Comparison of ENCODE assay signal across 10 cellular contexts in genomic region chr6:142377112-142377848, GRCh38.
DNase-seq lines count a peak whose midpoint lies in the region; ATAC-seq, FAIRE-seq and TF ChIP-seq lines count a peak whose summit lies in the region.
"Had no signal": no experiment of that assay in that cellular context is flagged by ENCODE, and none has a peak within 500 bp of the region (broad histone marks: within the 10 kb centered on the region; RNA-seq: fewer than 3 reads in every experiment).

No MANE protein-coding gene starts in this region.

- intact Hi-C loops in Calu3 (cut with micrococcal nuclease; ENCODE audit: unreplicated experiment) = no loop called here

- peak overlapping the region; percentile 22 for H2AK5ac ChIP-seq in mesenchymal stem cell (ENCODE audit: low read length, severe bottlenecking)

- ATAC-seq in omental fat pad (ENCODE audit: low FRiP score) (no peak), GM18517 (IDR thresholded peaks at IDR 0.05; ENCODE audit: unreplicated experiment) (no peak)

- peak; percentile 60 for FAIRE-seq in astrocyte (lab: Jason Lieb, UNC)

- peak overlapping the region; percentile 94 for H4K91ac ChIP-seq in mesenchymal stem cell (ENCODE audit: low read length)

- TF ChIP-seq CTCF in Calu3 (IDR thresholded peaks at IDR 0.05; ENCODE audit: unreplicated experiment) (no peak), Loucy (conservative IDR thresholded peaks at IDR 0.05; ENCODE audit: low read length) (no peak), astrocyte (IDR thresholded peaks at IDR 0.05; ENCODE audit: insufficient read depth, low read depth, low read length) (no peak), omental fat pad (IDR thresholded peaks at IDR 0.05) (no peak)

- no peaks in the 10 kb centered on the region for H3K36me3 ChIP-seq in Loucy (ENCODE audit: insufficient read depth, low read length)
- no peaks in the 10 kb centered on the region for H3K36me3 ChIP-seq in astrocyte (ENCODE audit: insufficient read depth, low read length)
- H3K36me3 ChIP-seq in mesenchymal stem cell (ENCODE audit: control insufficient read depth in 1 of 2, insufficient read depth in 2 of 2, low read depth in 1 of 2, low read length in 2 of 2) = no peaks in the 10 kb centered on the region

- peak overlapping the region; percentile 88 for H4K8ac ChIP-seq in mesenchymal stem cell (ENCODE audit: low read length)

- H4K20me1 ChIP-seq in Loucy (ENCODE audit: insufficient read depth, low read length, poor library complexity, severe bottlenecking) (no peaks in the 10 kb centered on the region), astrocyte (ENCODE audit: insufficient read depth, low read length) (no peaks in the 10 kb centered on the region)

- H3K4me1 ChIP-seq in Loucy (ENCODE audit: insufficient read depth, low read length, poor library complexity, severe bottlenecking) = peaks cover 25% of the 10 kb centered on the region
- peaks cover 30% of the 10 kb centered on the region for H3K4me1 ChIP-seq in astrocyte (ENCODE audit: insufficient read depth, low read length)
- H3K4me1 ChIP-seq in mesenchymal stem cell (ENCODE audit: control insufficient read depth, insufficient read depth, low read depth, low read length) = peaks cover 5% of the 10 kb centered on the region

- peaks cover 16% of the 10 kb centered on the region for H3K36me3 Mint-ChIP-seq in Calu3 (ENCODE audit: insufficient read depth, unreplicated experiment)
- peaks cover 4% of the 10 kb centered on the region for H3K36me3 Mint-ChIP-seq in astrocyte (ENCODE audit: low read depth, unreplicated experiment)
- H3K36me3 Mint-ChIP-seq: activated naive CD8-positive, alpha-beta T cell treated with anti-CD3 and anti-CD28 coated beads for 36 hours had no signal

- WGBS in mesenchymal stem cell = 37% methylated on average over 10 of the region's 11 CpGs

- H3K4me1 Mint-ChIP-seq in Calu3 (ENCODE audit: low read depth, unreplicated experiment) (peaks cover 53% of the 10 kb centered on the region), astrocyte (ENCODE audit: low read depth, unreplicated experiment) (peaks cover 66% of the 10 kb centered on the region)
- H3K4me1 Mint-ChIP-seq: activated naive CD8-positive, alpha-beta T cell treated with anti-CD3 and anti-CD28 coated beads for 36 hours had no signal

- peak overlapping the region; percentile 13; the same call in 1 of the 2 replicates for H2AFZ ChIP-seq in Loucy (ENCODE audit: low read length)
- no peak overlapping the region for H2AFZ ChIP-seq in astrocyte (ENCODE audit: low read depth, low read length)
- H2AFZ ChIP-seq in mesenchymal stem cell (ENCODE audit: low read depth, low read length) = no peak overlapping the region

- DNase-seq in Calu3 = peak; percentile 68
- DNase-seq in astrocyte (ENCODE audit: low read depth) = peak; percentile 14
- DNase-seq in mesenchymal stem cell = peak; percentile 70
- no peak for DNase-seq in omental fat pad (ENCODE audit: low spot score)
- no peak for DNase-seq in GOT3 (lab: John Stamatoyannopoulos, UW)
- DNase-seq in activated CD8-positive, alpha-beta memory T cell treated with anti-CD3 and anti-CD28 coated beads for 24 hours = no peak
- DNase-seq: activated naive CD8-positive, alpha-beta T cell treated with anti-CD3 and anti-CD28 coated beads for 36 hours; MV-4-11 had no signal

- H3K9me3 ChIP-seq in Loucy (ENCODE audit: insufficient read depth, low read depth, low read length) (no peaks in the 10 kb centered on the region), astrocyte (ENCODE audit: insufficient read depth, low read depth, low read length) (no peaks in the 10 kb centered on the region), mesenchymal stem cell (ENCODE audit: control insufficient read depth, low read length) (no peaks in the 10 kb centered on the region)

- H2BK120ac ChIP-seq in mesenchymal stem cell (ENCODE audit: low read depth, low read length) = peak overlapping the region; percentile 49

- H3K27me3 ChIP-seq in Loucy (ENCODE audit: insufficient read depth, low read length, poor library complexity, severe bottlenecking) (no peaks in the 10 kb centered on the region), astrocyte (ENCODE audit: insufficient read depth, low read length) (no peaks in the 10 kb centered on the region), mesenchymal stem cell (ENCODE audit: control insufficient read depth in 1 of 2, insufficient read depth in 1 of 2, low read length in 2 of 2) (no peaks in the 10 kb centered on the region)

- BruUV-seq in Calu3 (replicated peaks; lab: Mats Ljungman, UMichigan) = no TSS peak

- no peaks in the 10 kb centered on the region for H3K9me2 ChIP-seq in Loucy (replicated peaks; ENCODE audit: low read depth, low read length)

- H3K79me2 ChIP-seq in Loucy (ENCODE audit: insufficient read depth, low read length) = no peaks in the 10 kb centered on the region
- H3K79me2 ChIP-seq in astrocyte (ENCODE audit: insufficient read depth, low read length) = no peaks in the 10 kb centered on the region

- H3F3A ChIP-seq in Loucy (ENCODE audit: low read depth) = no peaks in the 10 kb centered on the region

- no peak overlapping the region for H3K14ac ChIP-seq in mesenchymal stem cell (ENCODE audit: low read length in 2 of 2)

- H3K18ac ChIP-seq in mesenchymal stem cell (ENCODE audit: low read depth in 1 of 2, low read length in 2 of 2) = peak overlapping the region; percentile 37 to 89

- H3K27ac Mint-ChIP-seq in Calu3 (ENCODE audit: unreplicated experiment) (peak overlapping the region; percentile 88), astrocyte (ENCODE audit: unreplicated experiment) (peak overlapping the region; percentile 99)
- H3K27ac Mint-ChIP-seq: activated naive CD8-positive, alpha-beta T cell treated with anti-CD3 and anti-CD28 coated beads for 36 hours had no signal

- no peaks in the 10 kb centered on the region for H3K79me1 ChIP-seq in mesenchymal stem cell (replicated peaks; ENCODE audit: low read length, poor library complexity, severe bottlenecking)

- peak overlapping the region in 1 of 2 experiments; percentile 6 for H2BK12ac ChIP-seq in mesenchymal stem cell (ENCODE audit: low read length in 2 of 2)

- no peak overlapping the region for H3K9ac ChIP-seq in Loucy (ENCODE audit: low read depth, low read length, poor library complexity, severe bottlenecking)
- no peak overlapping the region for H3K9ac ChIP-seq in astrocyte (ENCODE audit: low read length)
- H3K9ac ChIP-seq in mesenchymal stem cell (ENCODE audit: low read length) = no peak overlapping the region

- H3K4me3 Mint-ChIP-seq in Calu3 (ENCODE audit: low read depth, unreplicated experiment) (peak overlapping the region; percentile 45), astrocyte (ENCODE audit: unreplicated experiment) (peak overlapping the region; percentile 57)
- H3K4me3 Mint-ChIP-seq: activated naive CD8-positive, alpha-beta T cell treated with anti-CD3 and anti-CD28 coated beads for 36 hours had no signal

- H3K9me3 Mint-ChIP-seq in Calu3 (ENCODE audit: low read depth, unreplicated experiment) (no peaks in the 10 kb centered on the region), astrocyte (ENCODE audit: unreplicated experiment) (no peaks in the 10 kb centered on the region)
- H3K9me3 Mint-ChIP-seq: activated naive CD8-positive, alpha-beta T cell treated with anti-CD3 and anti-CD28 coated beads for 36 hours had no signal

- peak overlapping the region; percentile 9 to 75 for H3K4ac ChIP-seq in mesenchymal stem cell (ENCODE audit: low read depth in 1 of 2, low read length in 2 of 2)

- H3K27ac ChIP-seq in astrocyte (ENCODE audit: low read depth, low read length) = no peak overlapping the region
- peak overlapping the region; percentile 59 for H3K27ac ChIP-seq in mesenchymal stem cell (ENCODE audit: low read length, poor library complexity, severe bottlenecking)

- H2BK5ac ChIP-seq in mesenchymal stem cell (ENCODE audit: low read depth, low read length, poor library complexity, severe bottlenecking) = peak overlapping the region; percentile 9

- H3K4me2 ChIP-seq in Loucy (ENCODE audit: low read depth, low read length, poor library complexity, severe bottlenecking) = no peak overlapping the region
- no peak overlapping the region for H3K4me2 ChIP-seq in astrocyte (ENCODE audit: low read length)
- no peak overlapping the region for H3K4me2 ChIP-seq in mesenchymal stem cell (ENCODE audit: low read length, poor library complexity, severe bottlenecking)

- no peaks in the 10 kb centered on the region for H3K27me3 Mint-ChIP-seq in Calu3 (ENCODE audit: unreplicated experiment)
- no peaks in the 10 kb centered on the region for H3K27me3 Mint-ChIP-seq in astrocyte (ENCODE audit: low read depth, unreplicated experiment)
- H3K27me3 Mint-ChIP-seq: activated naive CD8-positive, alpha-beta T cell treated with anti-CD3 and anti-CD28 coated beads for 36 hours had no signal

- CTCF ChIA-PET in Calu3 (lab: Charles Lee) = interaction anchor here (0.6 to 1.6 kb wide), 2 partner anchors 55 to 135 kb away, joined by 3 to 4 read pairs; no protein-coding TSS in a partner anchor

- H3K23ac ChIP-seq in mesenchymal stem cell (ENCODE audit: low read length in 2 of 2) = no peak overlapping the region

- no peak overlapping the region for H3K4me3 ChIP-seq in Loucy (ENCODE audit: low read length, poor library complexity, severe bottlenecking)
- H3K4me3 ChIP-seq in astrocyte (ENCODE audit: insufficient read depth, low read depth, low read length) = no peak overlapping the region
- no peak overlapping the region for H3K4me3 ChIP-seq in mesenchymal stem cell (ENCODE audit: insufficient read depth in 1 of 2, low read depth in 1 of 2, low read length in 2 of 2)

- no peak overlapping the region for H2BK15ac ChIP-seq in mesenchymal stem cell (ENCODE audit: low read depth, poor library complexity, severe bottlenecking)

Comparison
In these comparisons a context has a peak if more than half of its experiments do, and no peak if none do; other contexts are left out.
1. DNase-seq: peak in Calu3 (single experiment), astrocyte (single experiment) and mesenchymal stem cell (single experiment); none in omental fat pad (single experiment), GOT3 (single experiment) and activated CD8-positive, alpha-beta memory T cell treated with anti-CD3 and anti-CD28 coated beads for 24 hours (single experiment).